ENCODE assay signal across 8 cellular contexts in genomic region chr2:165698621-165698946, GRCh38.
DNase-seq lines count a peak whose midpoint lies in the region; ATAC-seq and TF ChIP-seq lines count a peak whose summit lies in the region.
"Had no signal": no experiment of that assay in that cellular context is flagged by ENCODE, and none has a peak within 500 bp of the region (broad histone marks: within the 10 kb centered on the region; RNA-seq: fewer than 3 reads in every experiment).

No MANE protein-coding gene starts in this region.

- ATAC-seq in GM21515 (IDR thresholded peaks at IDR 0.05; ENCODE audit: unreplicated experiment) (peak; percentile 77), left lobe of liver (peak; percentile 93), HG03045 (IDR thresholded peaks at IDR 0.05; ENCODE audit: unreplicated experiment) (no peak)

- peaks cover 7% of the 10 kb centered on the region for H3K4me1 Mint-ChIP-seq in chondrocyte (ENCODE audit: low read depth)

- H3K9me3 Mint-ChIP-seq in chondrocyte (ENCODE audit: low read depth), result no peaks in the 10 kb centered on the region

- H3K27ac Mint-ChIP-seq in chondrocyte (ENCODE audit: unreplicated experiment), result no peak overlapping the region
- H3K27ac Mint-ChIP-seq: activated naive CD8-positive, alpha-beta T cell had no signal

- H3K4me3 Mint-ChIP-seq in chondrocyte (ENCODE audit: unreplicated experiment), result no peak overlapping the region
- H3K4me3 Mint-ChIP-seq: activated naive CD8-positive, alpha-beta T cell had no signal

- H3K36me3 Mint-ChIP-seq in chondrocyte (ENCODE audit: low read depth), result peaks cover under 1% of the 10 kb centered on the region
- H3K36me3 Mint-ChIP-seq: activated naive CD8-positive, alpha-beta T cell had no signal

- no peaks in the 10 kb centered on the region for H3K27me3 Mint-ChIP-seq in chondrocyte (ENCODE audit: low read depth)

- DNase-seq in GM03348 (ENCODE audit: low spot score) (peak; percentile 53), HS-5 (ENCODE audit: low read depth) (peak; percentile 15), NCI-H82 treated with DMSO at 0.1 percent for 48 hours (lab: John Stamatoyannopoulos, UW; ENCODE audit: unreplicated experiment) (peak; percentile 51), chondrocyte (ENCODE audit: low spot score) (no peak), left lobe of liver (ENCODE audit: low spot score) (no peak)

- TF ChIP-seq CTCF in chondrocyte (IDR thresholded peaks at IDR 0.05), result peak; percentile 83

Comparison
In these comparisons a context has a peak if more than half of its experiments do, and no peak if none do; other contexts are left out.
1. DNase-seq: peak in GM03348 (single experiment), HS-5 (single experiment) and NCI-H82 treated with DMSO at 0.1 percent for 48 hours (single experiment); none in chondrocyte (single experiment) and left lobe of liver (single experiment).